Comparison of ENCODE assay signal across 8 cellular contexts in genomic region chr13:112968380-112968909, GRCh38. TPM values are rescaled to one million over a fixed set of nuclear protein-coding genes. Genes with fewer than 3 reads are reported as not detected.
DNase-seq lines count a peak whose midpoint lies in the region; ATAC-seq and TF ChIP-seq lines count a peak whose summit lies in the region.

No MANE protein-coding gene starts in this region.

- no peak overlapping the region for H3K27ac ChIP-seq in GM23338 (ENCODE audit: low read depth)
- H3K27ac ChIP-seq in OCI-LY3 (ENCODE audit: low read length): no peak overlapping the region

- peaks cover 14% of the 10 kb centered on the region for H3K9me3 Mint-ChIP-seq in GM23338
- no peaks in the 10 kb centered on the region for H3K9me3 Mint-ChIP-seq in activated naive CD4-positive, alpha-beta T cell treated with anti-CD3 and anti-CD28 coated beads, Interleukin-2, amount 50 U/mL, for 24 hours

- peaks cover 15% of the 10 kb centered on the region for H3K4me1 Mint-ChIP-seq in GM23338
- H3K4me1 Mint-ChIP-seq in activated naive CD4-positive, alpha-beta T cell treated with anti-CD3 and anti-CD28 coated beads, Interleukin-2, amount 50 U/mL, for 24 hours: peaks cover 40% of the 10 kb centered on the region

- H3K4me1 ChIP-seq in GM23338 (ENCODE audit: insufficient read depth): peaks cover 9% of the 10 kb centered on the region
- H3K4me1 ChIP-seq in OCI-LY3 (ENCODE audit: low read length): no peaks in the 10 kb centered on the region

- DNase-seq in GM23338 (ENCODE audit: low spot score): peak; percentile 62
- no peak for DNase-seq in kidney epithelial cell (ENCODE audit: low read depth)
- DNase-seq in stimulated activated CD4-positive, alpha-beta T cell treated with anti-CD3 and anti-CD28 coated beads, Interleukin-2, amount 100 ng/mL, for 48 hours: peak; percentile 10 to 21
- DNase-seq in SW 1271 (lab: John Stamatoyannopoulos, UW): no peak
- DNase-seq in medulla oblongata (ENCODE audit: extremely low spot score): no peak

- peak overlapping the region; percentile 69 for H3K4me3 Mint-ChIP-seq in GM23338
- H3K4me3 Mint-ChIP-seq in activated naive CD4-positive, alpha-beta T cell treated with anti-CD3 and anti-CD28 coated beads, Interleukin-2, amount 50 U/mL, for 24 hours: peak overlapping the region; percentile 84

- H3K27me3 Mint-ChIP-seq in GM23338 (ENCODE audit: insufficient read depth, low read depth, poor library complexity): peaks cover 24% of the 10 kb centered on the region
- H3K27me3 Mint-ChIP-seq in activated naive CD4-positive, alpha-beta T cell treated with anti-CD3 and anti-CD28 coated beads, Interleukin-2, amount 50 U/mL, for 24 hours: no peaks in the 10 kb centered on the region

- TF ChIP-seq CTCF in GM23338 (conservative IDR thresholded peaks at IDR 0.05; ENCODE audit: low read depth in 2 of 2) (no peak), OCI-LY3 (IDR thresholded peaks at IDR 0.05; ENCODE audit: low read depth, low read length) (no peak), kidney epithelial cell (IDR thresholded peaks at IDR 0.05; ENCODE audit: insufficient read depth, low read length, poor library complexity, severe bottlenecking) (no peak)

- H3K27ac Mint-ChIP-seq in GM23338: no peak overlapping the region
- peak overlapping the region; percentile 51 for H3K27ac Mint-ChIP-seq in activated naive CD4-positive, alpha-beta T cell treated with anti-CD3 and anti-CD28 coated beads, Interleukin-2, amount 50 U/mL, for 24 hours

- ATAC-seq in GM23338 (peak; percentile 80), GM19328 (IDR thresholded peaks at IDR 0.05; ENCODE audit: unreplicated experiment) (no peak)

- no peaks in the 10 kb centered on the region for H3K36me3 Mint-ChIP-seq in GM23338 (ENCODE audit: low read depth)
- no peaks in the 10 kb centered on the region for H3K36me3 Mint-ChIP-seq in activated naive CD4-positive, alpha-beta T cell treated with anti-CD3 and anti-CD28 coated beads, Interleukin-2, amount 50 U/mL, for 24 hours

- no peaks in the 10 kb centered on the region for H3K9me3 ChIP-seq in OCI-LY3 (ENCODE audit: insufficient read depth, low read length)

- H4K20me1 ChIP-seq in GM23338 (replicated peaks; ENCODE audit: insufficient read depth) (peaks cover 9% of the 10 kb centered on the region; the same call in 1 of the 2 replicates), OCI-LY3 (ENCODE audit: insufficient read depth, low read length) (no peaks in the 10 kb centered on the region)

- H3K9me2 ChIP-seq in GM23338 (ENCODE audit: insufficient read depth): 0 out of 2 replicates have a peak, but pooled peaks cover 6% of the 10 kb centered on the region

- H2AFZ ChIP-seq in GM23338 (peak overlapping the region; percentile 85), OCI-LY3 (ENCODE audit: low read depth, low read length) (peak overlapping the region; percentile 66; the same call in 1 of the 2 replicates)

- H3K36me3 ChIP-seq in GM23338 (ENCODE audit: insufficient read depth): no peaks in the 10 kb centered on the region; the same call in 1 of the 2 replicates
- no peaks in the 10 kb centered on the region for H3K36me3 ChIP-seq in OCI-LY3 (replicated peaks; ENCODE audit: low read depth, low read length)
- H3K36me3 ChIP-seq in kidney epithelial cell (ENCODE audit: control insufficient read depth, insufficient read depth, low read length): no peaks in the 10 kb centered on the region

- H3K27me3 ChIP-seq in GM23338 (ENCODE audit: insufficient read depth) (0 out of 2 replicates have a peak, but pooled peaks cover 4% of the 10 kb centered on the region), OCI-LY3 (ENCODE audit: low read depth, low read length) (peaks cover 15% of the 10 kb centered on the region; the same call in 1 of the 2 replicates), kidney epithelial cell (ENCODE audit: control insufficient read depth, insufficient read depth, low read length) (peaks cover 59% of the 10 kb centered on the region)

- 0 out of 2 replicates have a peak, but pooled peaks cover 3% of the 10 kb centered on the region for H3K79me2 ChIP-seq in GM23338 (replicated peaks; ENCODE audit: insufficient read depth)
- H3K79me2 ChIP-seq in OCI-LY3 (ENCODE audit: low read length): no peaks in the 10 kb centered on the region

- H3F3A ChIP-seq in GM23338 (replicated peaks; ENCODE audit: low read depth): 0 out of 2 replicates have a peak, but pooled peaks cover 11% of the 10 kb centered on the region

- H3K9ac ChIP-seq in OCI-LY3 (ENCODE audit: low read length): peak overlapping the region; percentile 64; the same call in 1 of the 2 replicates

- H3K4me3 ChIP-seq in GM23338 (peak overlapping the region; percentile 77), OCI-LY3 (ENCODE audit: low read length) (peak overlapping the region; percentile 86), kidney epithelial cell (ENCODE audit: low read depth, low read length) (peak overlapping the region; percentile 43)

- H3K4me2 ChIP-seq in GM23338 (peak overlapping the region; percentile 84), OCI-LY3 (ENCODE audit: low read length) (peak overlapping the region; percentile 82)

TF ChIP-seq in GM23338, 12 proteins besides CTCF, POLR2A, EP300 and RAD21 (continues in another document):
- TF ChIP-seq ZNF462 (CRISPR knock-in tag; IDR thresholded peaks at IDR 0.05) (no peak), EZH2 (IDR thresholded peaks at IDR 0.05; ENCODE audit: low read depth, unreplicated experiment) (no peak), EZH2phosphoT487 (IDR thresholded peaks at IDR 0.05; ENCODE audit: unreplicated experiment) (no peak), STAT1 (IDR thresholded peaks at IDR 0.05; ENCODE audit: unreplicated experiment) (no peak), POLR2AphosphoS5 (IDR thresholded peaks at IDR 0.05; ENCODE audit: low read depth) (no peak), CREB1 (CRISPR knock-in tag; IDR thresholded peaks at IDR 0.05; ENCODE audit: low read depth) (no peak), NANOG (IDR thresholded peaks at IDR 0.05; ENCODE audit: borderline replicate concordance) (no peak), ZNF114 (CRISPR knock-in tag; IDR thresholded peaks at IDR 0.05) (no peak)

RNA-seq across cellular contexts. Expression of gene MCF2L, which starts 0.6 kb away (rescaled TPM):
- total RNA-seq in GM23338 (2014; rRNA removed; shearing (Covaris generic)): 22.9 and 25.6 TPM in 2 replicates
- polyA plus RNA-seq in GM23338 (2016; fragmentation: Nextera tagmentation; extraction: Ambion mirVana): 4.8 and 7.4 TPM in 2 replicates
- total RNA-seq in kidney epithelial cell: 12.3 and 13.8 TPM in 2 replicates

Comparison
In these comparisons a context has a peak if more than half of its experiments do, and no peak if none do; other contexts are left out.
1. DNase-seq: peak in GM23338 (single experiment) and stimulated activated CD4-positive, alpha-beta T cell treated with anti-CD3 and anti-CD28 coated beads, Interleukin-2, amount 100 ng/mL, for 48 hours (2 of 2); none in kidney epithelial cell (single experiment), SW 1271 (0 of 2) and medulla oblongata (single experiment).
2. Peak in every context shown above with its lines, with median percentiles within 50 percentile points of each other: H3K4me3 ChIP-seq.